10 cellular contexts compared by ENCODE assay signal in genomic region chr13:76512676-76513277, GRCh38.
DNase-seq lines count a peak whose midpoint lies in the region; ATAC-seq and TF ChIP-seq lines count a peak whose summit lies in the region.
"Had no signal": no experiment of that assay in that cellular context is flagged by ENCODE, and none has a peak within 500 bp of the region (broad histone marks: within the 10 kb centered on the region; RNA-seq: fewer than 3 reads in every experiment).

No MANE protein-coding gene starts in this region.

- no peak for DNase-seq in left cardiac atrium
- DNase-seq in right atrium auricular region (ENCODE audit: low spot score), result no peak
- DNase-seq in NCI-H82 treated with DMSO at 0.1 percent for 48 hours (lab: John Stamatoyannopoulos, UW; ENCODE audit: unreplicated experiment), result peak; percentile 74
- peak; percentile 79 for DNase-seq in stromal cell of bone marrow (ENCODE audit: low read depth)
- no peak for DNase-seq in DMS79 treated with DMSO at 0.1 percent for 48 hours (lab: John Stamatoyannopoulos, UW)
- DNase-seq in suprapubic skin (ENCODE audit: low spot score in 2 of 2), result no peak
- no peak for DNase-seq in islet precursor cell
- DNase-seq: activated naive CD4-positive, alpha-beta T cell had no signal

- no peaks in the 10 kb centered on the region for H3K9me3 ChIP-seq in right atrium auricular region
- H3K9me3 ChIP-seq in suprapubic skin, result no peaks in the 10 kb centered on the region
- H3K9me3 ChIP-seq: BLaER1 had no signal

- TF ChIP-seq EP300 in suprapubic skin (IDR thresholded peaks at IDR 0.05), result no peak

- H3K4me3 ChIP-seq in right atrium auricular region, result no peak overlapping the region
- no peak overlapping the region for H3K4me3 ChIP-seq in suprapubic skin
- H3K4me3 ChIP-seq: BLaER1 had no signal

- no peaks in the 10 kb centered on the region for H3K4me1 ChIP-seq in right atrium auricular region
- H3K4me1 ChIP-seq in suprapubic skin, result peaks cover 13% of the 10 kb centered on the region
- H3K4me1 ChIP-seq: BLaER1 had no signal

- WGBS in suprapubic skin, result 71% methylated on average over 1 of the region's 1 CpG

- H3K27me3 ChIP-seq in right atrium auricular region (no peaks in the 10 kb centered on the region), suprapubic skin (no peaks in the 10 kb centered on the region)
- H3K27me3 ChIP-seq: BLaER1 had no signal

- intact Hi-C loops in left cardiac atrium (cut with DNase I), result no loop called here

- H3K27ac ChIP-seq in right atrium auricular region (no peak overlapping the region), suprapubic skin (no peak overlapping the region)
- H3K27ac ChIP-seq: BLaER1 had no signal

- ATAC-seq in left cardiac atrium (peak; percentile 53 to 63), esophagus mucosa (peak; percentile 55)

- H3K36me3 ChIP-seq in right atrium auricular region (no peaks in the 10 kb centered on the region), suprapubic skin (no peaks in the 10 kb centered on the region)
- H3K36me3 ChIP-seq: BLaER1 had no signal

- TF ChIP-seq POLR2A in suprapubic skin (IDR thresholded peaks at IDR 0.05), result no peak

- TF ChIP-seq CTCF in right atrium auricular region (IDR thresholded peaks at IDR 0.05) (no peak), suprapubic skin (IDR thresholded peaks at IDR 0.05) (no peak)

Comparison
In these comparisons a context has a peak if more than half of its experiments do, and no peak if none do; other contexts are left out.
1. DNase-seq: peak in NCI-H82 treated with DMSO at 0.1 percent for 48 hours (single experiment) and stromal cell of bone marrow (single experiment); none in left cardiac atrium (single experiment), right atrium auricular region (single experiment), DMS79 treated with DMSO at 0.1 percent for 48 hours (single experiment), suprapubic skin (0 of 2) and islet precursor cell (single experiment).